In the genomic region with DNA sequence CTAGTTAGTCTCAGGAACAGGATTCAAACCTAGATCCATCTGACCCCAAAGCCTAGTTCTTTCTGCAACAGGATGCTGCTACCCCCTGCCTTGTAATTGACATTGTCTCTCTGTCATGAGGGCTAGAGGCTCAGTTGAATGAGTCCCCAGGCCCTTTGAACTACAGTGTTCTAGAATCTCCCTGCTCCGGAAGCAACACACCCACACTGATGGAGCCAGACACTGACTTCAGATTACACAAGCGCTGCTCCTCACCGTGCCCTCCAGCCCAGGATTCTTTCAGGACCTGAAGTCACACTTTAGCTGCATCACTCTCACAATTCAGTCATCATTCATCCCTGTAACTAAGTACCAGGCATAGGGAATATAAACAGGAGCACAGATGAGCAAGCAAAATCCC, we compare ENCODE assay signal across 1 cellular context.
TF ChIP-seq lines count a peak whose summit lies in the region.

No MANE protein-coding gene starts in this region.

TF ChIP-seq in WTC11, 78 proteins besides CTCF, POLR2A, EP300 and RAD21 (continued from another document):
- TF ChIP-seq, protein P1, sequence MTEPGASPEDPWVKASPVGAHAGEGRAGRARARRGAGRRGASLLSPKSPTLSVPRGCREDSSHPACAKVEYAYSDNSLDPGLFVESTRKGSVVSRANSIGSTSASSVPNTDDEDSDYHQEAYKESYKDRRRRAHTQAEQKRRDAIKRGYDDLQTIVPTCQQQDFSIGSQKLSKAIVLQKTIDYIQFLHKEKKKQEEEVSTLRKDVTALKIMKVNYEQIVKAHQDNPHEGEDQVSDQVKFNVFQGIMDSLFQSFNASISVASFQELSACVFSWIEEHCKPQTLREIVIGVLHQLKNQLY (CRISPR knock-in tag; IDR thresholded peaks at IDR 0.05) = no peak
TF ChIP-seq in WTC11: peak in this region for 0.
